15 cellular contexts compared by ENCODE assay signal in genomic region chr1:155011437-155011907, GRCh38. TPM values are rescaled to one million over a fixed set of nuclear protein-coding genes. Genes with fewer than 3 reads are reported as not detected.
DNase-seq lines count a peak whose midpoint lies in the region; ATAC-seq, FAIRE-seq and TF ChIP-seq lines count a peak whose summit lies in the region.
"Had no signal": no experiment of that assay in that cellular context is flagged by ENCODE, and none has a peak within 500 bp of the region (broad histone marks: within the 10 kb centered on the region; RNA-seq: fewer than 3 reads in every experiment).

No MANE protein-coding gene starts in this region.

- no peak for TF ChIP-seq CTCF in heart left ventricle (IDR thresholded peaks at IDR 0.05)
- TF ChIP-seq CTCF in neural progenitor cell (IDR thresholded peaks at IDR 0.05): no peak
- TF ChIP-seq CTCF in vagina (IDR thresholded peaks at IDR 0.05): no peak
- TF ChIP-seq CTCF in pancreas (IDR thresholded peaks at IDR 0.05): no peak

- peak overlapping the region; percentile 69 for H3K27ac Mint-ChIP-seq in neural progenitor cell

- H3K9ac ChIP-seq in duodenal mucosa (ENCODE audit: low read depth in 1 of 2, low read length in 2 of 2) (peak overlapping the region; percentile 52 to 85), neural progenitor cell (no peak overlapping the region)

- no peak overlapping the region for H3K4me3 Mint-ChIP-seq in neural progenitor cell

- ATAC-seq in heart left ventricle (no peak), left cardiac atrium (no peak), pancreas (no peak), GM18520 (IDR thresholded peaks at IDR 0.05; ENCODE audit: unreplicated experiment) (no peak)

- intact Hi-C loops in heart left ventricle (cut with DNase I) (loop anchor here in 2 of 10 donors (5.0 kb wide), 1 partner anchor 44 kb away; no protein-coding TSS in a partner anchor), left cardiac atrium (cut with DNase I) (loop anchor here in 1 of 2 donors (5.0 kb wide), 1 partner anchor 49 kb away; the partner anchor contains the start of gene PYGO2), vagina (cut with DNase I) (no loop called here), pancreas (cut with DNase I) (loop anchor here in 2 of 3 donors (10.0 kb wide), 1 partner anchor 47 kb away; the partner anchor contains the start of gene PYGO2 (in 2 of the 2))

- peak overlapping the region in 9 of 12 donors; percentile 6 to 97 (median 46) for H3K27ac ChIP-seq in heart left ventricle
- H3K27ac ChIP-seq in duodenal mucosa (ENCODE audit: low read depth, low read length): peak overlapping the region; percentile 76
- no peak overlapping the region for H3K27ac ChIP-seq in neural progenitor cell
- peak overlapping the region; percentile 99 for H3K27ac ChIP-seq in vagina
- H3K27ac ChIP-seq in pancreas: peak overlapping the region in 1 of 4 donors; percentile 4
- H3K27ac ChIP-seq: brain microvascular endothelial cell, foreskin keratinocyte had no signal

- no peaks in the 10 kb centered on the region for H3K9me3 Mint-ChIP-seq in neural progenitor cell
- H3K9me3 Mint-ChIP-seq: IgD-negative memory B cell had no signal

- H3K4me1 ChIP-seq in heart left ventricle: peaks cover 3 to 78% (median 43%) of the 10 kb centered on the region in 12 donors
- H3K4me1 ChIP-seq in duodenal mucosa (ENCODE audit: control insufficient read depth in 1 of 2, insufficient read depth in 2 of 2, low read length in 2 of 2): peaks cover 77 to 90% of the 10 kb centered on the region in 2 donors
- peaks cover 36% of the 10 kb centered on the region for H3K4me1 ChIP-seq in neural progenitor cell
- H3K4me1 ChIP-seq in vagina: peaks cover 90% of the 10 kb centered on the region
- H3K4me1 ChIP-seq in pancreas: peaks cover 23 to 39% (median 27%) of the 10 kb centered on the region in 3 donors

- no peak overlapping the region for H2AFZ ChIP-seq in neural progenitor cell (replicated peaks)

- DNase-seq in heart left ventricle: peak in 1 of 5 donors; percentile 15
- no peak for DNase-seq in left cardiac atrium
- DNase-seq in neural progenitor cell (ENCODE audit: low spot score): no peak
- DNase-seq in vagina (ENCODE audit: extremely low spot score in 2 of 2): peak in 1 of 2 donors; percentile 92
- no peak for DNase-seq in DMS153 (lab: John Stamatoyannopoulos, UW)
- DNase-seq in pancreas: no peak
- DNase-seq: brain microvascular endothelial cell; RPMI8226; stimulated activated CD8-positive, alpha-beta memory T cell treated with anti-CD3 and anti-CD28 coated beads, Interleukin-4, amount 100 ng/mL, for 48 hours had no signal

- H3K27me3 Mint-ChIP-seq in neural progenitor cell (ENCODE audit: insufficient read depth, low read depth): peaks cover 2% of the 10 kb centered on the region
- H3K27me3 Mint-ChIP-seq: IgD-negative memory B cell had no signal

- peaks cover 19% of the 10 kb centered on the region for H3F3A ChIP-seq in neural progenitor cell (ENCODE audit: low read depth)

- H3K36me3 ChIP-seq in heart left ventricle (peaks cover 0 to 24% (median 17%) of the 10 kb centered on the region in 9 donors), duodenal mucosa (ENCODE audit: control insufficient read depth in 1 of 2, insufficient read depth in 2 of 2, low read length in 2 of 2) (peaks cover 26 to 27% of the 10 kb centered on the region in 2 donors), neural progenitor cell (no peaks in the 10 kb centered on the region), vagina (peaks cover 0 to 12% of the 10 kb centered on the region in 2 donors), pancreas (peaks cover 0 to 21% (median 9%) of the 10 kb centered on the region in 3 donors)

- no peaks in the 10 kb centered on the region for H4K20me1 ChIP-seq in neural progenitor cell (ENCODE audit: low read depth)

- peaks cover 20% of the 10 kb centered on the region for H3K4me1 Mint-ChIP-seq in neural progenitor cell

- peaks cover 2% of the 10 kb centered on the region for H3K36me3 Mint-ChIP-seq in neural progenitor cell

- H3K79me2 ChIP-seq in neural progenitor cell (ENCODE audit: low read depth): peaks cover 23% of the 10 kb centered on the region

- TF ChIP-seq POLR2A in heart left ventricle (IDR thresholded peaks at IDR 0.05) (no peak), vagina (IDR thresholded peaks at IDR 0.05) (no peak)

- H3K27me3 ChIP-seq in heart left ventricle (no peaks in the 10 kb centered on the region), duodenal mucosa (ENCODE audit: control insufficient read depth in 1 of 2, insufficient read depth in 2 of 2, low read length in 2 of 2) (no peaks in the 10 kb centered on the region), neural progenitor cell (no peaks in the 10 kb centered on the region), vagina (no peaks in the 10 kb centered on the region), pancreas (no peaks in the 10 kb centered on the region)
- H3K27me3 ChIP-seq: brain microvascular endothelial cell, foreskin keratinocyte had no signal

- WGBS in heart left ventricle, 4 donors: 77 to 93% (median 86%) methylated on average over 5 to 6 of the region's 6 CpGs
- 65 to 81% methylated on average over 5 to 6 of the region's 6 CpGs for WGBS in pancreas, 2 donors

- H3K4me3 ChIP-seq in heart left ventricle (peak overlapping the region in 1 of 12 donors; percentile 12), duodenal mucosa (ENCODE audit: low read depth in 1 of 2, low read length in 2 of 2) (peak overlapping the region; percentile 46 to 70), neural progenitor cell (no peak overlapping the region), vagina (peak overlapping the region in 1 of 2 donors; percentile 10), pancreas (no peak overlapping the region)
- H3K4me3 ChIP-seq: lung had no signal

- no peaks in the 10 kb centered on the region for H3K9me3 ChIP-seq in heart left ventricle
- no peaks in the 10 kb centered on the region for H3K9me3 ChIP-seq in duodenal mucosa (ENCODE audit: control insufficient read depth in 1 of 2, low read length in 2 of 2)
- H3K9me3 ChIP-seq in neural progenitor cell (ENCODE audit: low read depth): no peaks in the 10 kb centered on the region
- no peaks in the 10 kb centered on the region for H3K9me3 ChIP-seq in vagina
- H3K9me3 ChIP-seq in pancreas: no peaks in the 10 kb centered on the region

- peak overlapping the region; percentile 61 for H3K4me2 ChIP-seq in neural progenitor cell

- no peak for FAIRE-seq in pancreas (lab: Jason Lieb, UNC)
- FAIRE-seq: GM12891 had no signal

RNA-seq across cellular contexts. Expression of gene ZBTB7B, which starts 8.9 kb away (rescaled TPM):
- total RNA-seq in heart left ventricle: 10 to 100 TPM; 29.5 to 80.0 (median 46.6) TPM
- 100 to 1,000 TPM in 1 of 2 donors, 10 to 100 TPM in 1; 39.2 to 103 TPM for polyA plus RNA-seq in heart left ventricle
- 10 to 100 TPM; 49.6 to 52.6 TPM for total RNA-seq in left cardiac atrium
- total RNA-seq in neural progenitor cell (ENCODE audit: low replicate concordance): 4.7 and 15.7 TPM in 2 replicates
- total RNA-seq in vagina: 77.6 TPM
- 10 to 100 TPM; 24.5 to 38.4 (median 37.2) TPM for total RNA-seq in pancreas
- 10 to 100 TPM; 19.8 to 31.8 TPM for polyA plus RNA-seq in pancreas

RNA-seq across cellular contexts. Expression of gene LENEP, which starts 18.1 kb away (rescaled TPM):
- total RNA-seq in heart left ventricle: not detected
- not detected for polyA plus RNA-seq in heart left ventricle
- total RNA-seq in left cardiac atrium: not detected
- not detected in 2 replicates for total RNA-seq in neural progenitor cell (ENCODE audit: low replicate concordance)
- total RNA-seq in vagina: not detected
- under 1 TPM in 1 of 6 donors, not detected in 5; 0.29 TPM for total RNA-seq in pancreas
- not detected for polyA plus RNA-seq in pancreas
- total RNA-seq: foreskin keratinocyte had no signal
- polyA plus RNA-seq: foreskin keratinocyte, IgD-negative memory B cell had no signal

RNA-seq across cellular contexts. Expression of gene DCST2, which starts 22.1 kb away (rescaled TPM):
- total RNA-seq in heart left ventricle (under 1 TPM in 8 of 9 donors, not detected in 1; 0.14 to 0.62 (median 0.35) TPM), left cardiac atrium (under 1 TPM in 1 of 2 donors, not detected in 1; 0.59 TPM), neural progenitor cell (ENCODE audit: low replicate concordance) (1.8 and 2.0 TPM in 2 replicates), vagina (7.9 TPM), pancreas (under 1 TPM; 0.12 to 0.94 (median 0.22) TPM)
- polyA plus RNA-seq in heart left ventricle (under 1 TPM; 0.17 to 0.65 TPM), pancreas (1 to 10 TPM; 3.9 to 5.1 TPM)
- polyA plus RNA-seq: IgD-negative memory B cell had no signal

RNA-seq across cellular contexts. Expression of gene DCST1, which starts 22.2 kb away (rescaled TPM):
- total RNA-seq in heart left ventricle: not detected
- polyA plus RNA-seq in heart left ventricle: not detected
- not detected for total RNA-seq in left cardiac atrium
- total RNA-seq in neural progenitor cell (ENCODE audit: low replicate concordance): not detected in 2 replicates
- not detected for total RNA-seq in vagina
- total RNA-seq in pancreas: under 1 TPM in 1 of 6 donors, not detected in 5; 0.14 TPM
- not detected for polyA plus RNA-seq in pancreas
- total RNA-seq: foreskin keratinocyte had no signal
- polyA plus RNA-seq: foreskin keratinocyte, IgD-negative memory B cell had no signal

RNA-seq across cellular contexts. Expression of gene FLAD1, which starts 28.3 kb away (rescaled TPM):
- total RNA-seq in heart left ventricle: 10 to 100 TPM; 19.4 to 35.0 (median 27.4) TPM
- 10 to 100 TPM; 22.3 to 50.7 TPM for polyA plus RNA-seq in heart left ventricle
- 10 to 100 TPM; 25.9 to 30.8 TPM for total RNA-seq in left cardiac atrium
- 19.3 and 47.4 TPM in 2 replicates for total RNA-seq in neural progenitor cell (ENCODE audit: low replicate concordance)
- total RNA-seq in vagina: 20.6 TPM
- 10 to 100 TPM in 4 of 6 donors, 1 to 10 TPM in 2; 8.3 to 14.1 (median 11.9) TPM for total RNA-seq in pancreas
- polyA plus RNA-seq in pancreas: 10 to 100 TPM; 22.6 to 28.6 TPM

Comparison
In these comparisons a context has a peak if more than half of its experiments do, and no peak if none do; other contexts are left out.
1. H3K4me3 ChIP-seq: peak in duodenal mucosa (2 of 2); none in neural progenitor cell (single experiment) and pancreas (0 of 4).